Comparison of ENCODE assay signal across 8 cellular contexts in genomic region chr12:122420471-122421262, GRCh38. TPM values are rescaled to one million over a fixed set of nuclear protein-coding genes. Genes with fewer than 3 reads are reported as not detected.
DNase-seq lines count a peak whose midpoint lies in the region; ATAC-seq and TF ChIP-seq lines count a peak whose summit lies in the region.

No MANE protein-coding gene starts in this region.

- H3K4me2 ChIP-seq in BLaER1 (peak overlapping the region; percentile 96), MM.1S (ENCODE audit: low read depth, low read length) (peak overlapping the region; percentile 59), neural cell (ENCODE audit: low read length) (peak overlapping the region; percentile 53)

- peak overlapping the region; percentile 93 for H3K4me3 ChIP-seq in BLaER1
- peak overlapping the region; percentile 80 for H3K4me3 ChIP-seq in MM.1S (ENCODE audit: low read length)
- peak overlapping the region in 58 of 59 donors; percentile 5 to 96 (median 89) for H3K4me3 ChIP-seq in dorsolateral prefrontal cortex
- peak overlapping the region; percentile 89 for H3K4me3 ChIP-seq in neural cell (ENCODE audit: low read length)

- TF ChIP-seq CTCF in MM.1S (IDR thresholded peaks at IDR 0.05; ENCODE audit: low read length) (no peak), dorsolateral prefrontal cortex (IDR thresholded peaks at IDR 0.05 in 54 of 56, conservative IDR thresholded peaks at IDR 0.05 in 2 of 56; ENCODE audit: low read depth in 1 of 56, partially characterized antibody in 56 of 56) (no peak), neural cell (IDR thresholded peaks at IDR 0.05; ENCODE audit: poor library complexity, severe bottlenecking) (no peak)

- TF ChIP-seq RAD21 in neural cell (conservative IDR thresholded peaks at IDR 0.05): no peak

- H3K27ac ChIP-seq in BLaER1: no peak overlapping the region
- H3K27ac ChIP-seq in MM.1S (ENCODE audit: low read length): no peak overlapping the region
- H3K27ac ChIP-seq in dorsolateral prefrontal cortex: peak overlapping the region in 52 of 59 donors; percentile 6 to 99 (median 94)
- H3K27ac ChIP-seq in neural cell (ENCODE audit: low read length): peak overlapping the region; percentile 83

- H3K27me3 ChIP-seq in BLaER1 (peaks cover 9% of the 10 kb centered on the region; the same call in 1 of the 2 replicates), MM.1S (replicated peaks; ENCODE audit: insufficient read depth, low read length) (no peaks in the 10 kb centered on the region), dorsolateral prefrontal cortex (no peaks in the 10 kb centered on the region), neural cell (ENCODE audit: insufficient read depth, low read depth, low read length) (no peaks in the 10 kb centered on the region)

- H3K4me1 ChIP-seq in BLaER1 (peaks cover 38% of the 10 kb centered on the region), MM.1S (ENCODE audit: low read length) (no peaks in the 10 kb centered on the region; the same call in 1 of the 2 replicates)

- no peak for TF ChIP-seq EP300 in neural cell (conservative IDR thresholded peaks at IDR 0.05; ENCODE audit: poor library complexity, severe bottlenecking)

- H3K9me3 ChIP-seq in BLaER1: no peaks in the 10 kb centered on the region
- no peaks in the 10 kb centered on the region for H3K9me3 ChIP-seq in MM.1S (replicated peaks; ENCODE audit: insufficient read depth, low read length)
- no peaks in the 10 kb centered on the region for H3K9me3 ChIP-seq in neural cell (ENCODE audit: low read length)

- intact Hi-C loops in dorsolateral prefrontal cortex (cut with DNase I): no loop called here

- DNase-seq in MM.1S: no peak
- no peak for DNase-seq in dorsolateral prefrontal cortex
- no peak for DNase-seq in CD1c-positive myeloid dendritic cell (ENCODE audit: extremely low spot score)
- DNase-seq in SW 1271 (lab: John Stamatoyannopoulos, UW): no peak
- DNase-seq in activated CD8-positive, alpha-beta memory T cell treated with anti-CD3 and anti-CD28 coated beads, Interleukin-2, amount 50 U/mL, for 4 hours: no peak

- H3K36me3 ChIP-seq in BLaER1: peaks cover 10% of the 10 kb centered on the region
- no peaks in the 10 kb centered on the region for H3K36me3 ChIP-seq in MM.1S (replicated peaks; ENCODE audit: insufficient read depth, low read length)
- no peaks in the 10 kb centered on the region for H3K36me3 ChIP-seq in neural cell (ENCODE audit: insufficient read depth, low read length)

- H4K20me1 ChIP-seq in BLaER1: peaks cover 18% of the 10 kb centered on the region; the same call in 1 of the 2 replicates
- no peaks in the 10 kb centered on the region for H4K20me1 ChIP-seq in MM.1S (ENCODE audit: insufficient read depth, low read length)
- H4K20me1 ChIP-seq in neural cell (ENCODE audit: insufficient read depth): no peaks in the 10 kb centered on the region

- H3K9me2 ChIP-seq in MM.1S (replicated peaks; ENCODE audit: insufficient read depth, low read length) (no peaks in the 10 kb centered on the region), neural cell (ENCODE audit: insufficient read depth, low read length) (no peaks in the 10 kb centered on the region)

- ATAC-seq in GM21825 (IDR thresholded peaks at IDR 0.05; ENCODE audit: unreplicated experiment): no peak

- H3F3A ChIP-seq in MM.1S (ENCODE audit: insufficient read depth, low read length): no peaks in the 10 kb centered on the region
- H3F3A ChIP-seq in neural cell (ENCODE audit: insufficient read depth, low read length, poor library complexity, severe bottlenecking): peaks cover 5% of the 10 kb centered on the region

- peak overlapping the region; percentile 93 for H3K9ac ChIP-seq in BLaER1
- H3K9ac ChIP-seq in MM.1S (ENCODE audit: low read length): peak overlapping the region; percentile 74; the same call in 1 of the 2 replicates
- peak overlapping the region; percentile 92 for H3K9ac ChIP-seq in neural cell (ENCODE audit: low read length)

- H2AFZ ChIP-seq in MM.1S (ENCODE audit: low read length) (no peak overlapping the region), neural cell (ENCODE audit: low read depth, low read length) (no peak overlapping the region)

- H3K79me2 ChIP-seq in MM.1S (ENCODE audit: low read length): peaks cover 32% of the 10 kb centered on the region
- H3K79me2 ChIP-seq in neural cell (replicated peaks; ENCODE audit: insufficient read depth, low read length): peaks cover 47% of the 10 kb centered on the region

TF ChIP-seq in neural cell, 6 proteins besides CTCF, POLR2A, EP300 and RAD21:
- no peak for TF ChIP-seq MXI1 (conservative IDR thresholded peaks at IDR 0.05; ENCODE audit: poor library complexity, severe bottlenecking)
TF ChIP-seq in neural cell: peak in this region for 0.

RNA-seq across cellular contexts. Expression of gene CLIP1, which starts 1.8 kb away (rescaled TPM):
- 100 to 1,000 TPM in 119 of 120 experiments, 10 to 100 TPM in 1; 83.6 to 189 (median 139) TPM for total RNA-seq in dorsolateral prefrontal cortex
- polyA plus RNA-seq in neural cell: 67.4 and 72.8 TPM in 2 replicates
- 108 and 117 TPM in 2 replicates for polyA minus RNA-seq in neural cell

Comparison
In these comparisons a context has a peak if more than half of its experiments do, and no peak if none do; other contexts are left out.
1. H3K27ac ChIP-seq: peak in dorsolateral prefrontal cortex (52 of 59) and neural cell (single experiment); none in BLaER1 (single experiment) and MM.1S (single experiment).
2. Peak in every context shown above with its lines, with median percentiles within 50 percentile points of each other: H3K4me2 ChIP-seq, H3K4me3 ChIP-seq and H3K9ac ChIP-seq.